ENCODE assay signal across 8 cellular contexts in genomic region chr5:139646912-139647391, GRCh38. TPM values are rescaled to one million over a fixed set of nuclear protein-coding genes. Genes with fewer than 3 reads are reported as not detected.
A peak's percentile ranks its signal among the peaks of the same experiment; 100 is the strongest.
DNase-seq lines count a peak whose midpoint lies in the region; ATAC-seq, FAIRE-seq and TF ChIP-seq lines count a peak whose summit lies in the region.

No MANE protein-coding gene starts in this region.

- H3K27ac ChIP-seq in OCI-LY1 (ENCODE audit: low read depth, low read length, poor library complexity, severe bottlenecking) (no peak overlapping the region), heart left ventricle (no peak overlapping the region), pancreas (peak overlapping the region in 2 of 4 donors; percentile 22 to 96), gastroesophageal sphincter (peak overlapping the region in 1 of 4 donors; percentile 10)

- H3K4me1 ChIP-seq in OCI-LY1 (ENCODE audit: insufficient read depth, low read length, severe bottlenecking) (peaks cover 32% of the 10 kb centered on the region), heart left ventricle (peaks cover 0 to 50% (median 27%) of the 10 kb centered on the region in 12 donors), pancreas (peaks cover 22 to 45% (median 26%) of the 10 kb centered on the region in 3 donors), gastroesophageal sphincter (peaks cover 0 to 50% (median 25%) of the 10 kb centered on the region in 3 donors)

- peaks cover 10% of the 10 kb centered on the region; the same call in 1 of the 2 replicates for H3K36me3 ChIP-seq in OCI-LY1 (ENCODE audit: insufficient read depth, low read length)
- H3K36me3 ChIP-seq in heart left ventricle, result no peaks in the 10 kb centered on the region
- H3K36me3 ChIP-seq in pancreas, result no peaks in the 10 kb centered on the region
- no peaks in the 10 kb centered on the region for H3K36me3 ChIP-seq in gastroesophageal sphincter

- H3K4me3 ChIP-seq in OCI-LY1 (ENCODE audit: low read depth, low read length, poor library complexity, severe bottlenecking) (no peak overlapping the region), heart left ventricle (peak overlapping the region in 9 of 12 donors; percentile 19 to 99 (median 95)), pancreas (peak overlapping the region in 2 of 4 donors; percentile 98 to 99), gastroesophageal sphincter (peak overlapping the region in 1 of 2 donors; percentile 90)

- H3K27me3 ChIP-seq in OCI-LY1 (ENCODE audit: insufficient read depth, low read length) (no peaks in the 10 kb centered on the region), heart left ventricle (peaks cover 0 to 9% (median 0%) of the 10 kb centered on the region in 9 donors), pancreas (no peaks in the 10 kb centered on the region), gastroesophageal sphincter (peaks cover 6% of the 10 kb centered on the region)

- no peaks in the 10 kb centered on the region for H4K20me1 ChIP-seq in OCI-LY1 (ENCODE audit: insufficient read depth, low read length)

- DNase-seq in ELF-1 (ENCODE audit: low read depth, low spot score) (peak; percentile 72), heart left ventricle (peak in 3 of 5 donors; percentile 45 to 69 (median 48)), pancreas (peak; percentile 26 to 77 (median 45))

- no peak for FAIRE-seq in pancreas (lab: Jason Lieb, UNC)

- H3K9me2 ChIP-seq in OCI-LY1 (ENCODE audit: low read depth, low read length), result no peaks in the 10 kb centered on the region

- no peaks in the 10 kb centered on the region for H3K9me3 ChIP-seq in OCI-LY1 (ENCODE audit: low read length)
- no peaks in the 10 kb centered on the region for H3K9me3 ChIP-seq in heart left ventricle
- H3K9me3 ChIP-seq in pancreas, result no peaks in the 10 kb centered on the region
- no peaks in the 10 kb centered on the region for H3K9me3 ChIP-seq in gastroesophageal sphincter

- TF ChIP-seq POLR2A in heart left ventricle (IDR thresholded peaks at IDR 0.05) (no peak), gastroesophageal sphincter (IDR thresholded peaks at IDR 0.05) (no peak)

- H3K9ac ChIP-seq in OCI-LY1 (ENCODE audit: low read length), result no peak overlapping the region

- H2AFZ ChIP-seq in OCI-LY1 (ENCODE audit: low read length), result no peak overlapping the region

- no peak for ATAC-seq in heart left ventricle
- ATAC-seq in pancreas, result no peak
- no peak for ATAC-seq in GM21619 (IDR thresholded peaks at IDR 0.05; ENCODE audit: unreplicated experiment)
- no peak for ATAC-seq in gastroesophageal sphincter
- no peak for ATAC-seq in HG03442 (IDR thresholded peaks at IDR 0.05; ENCODE audit: unreplicated experiment)
- no peak for ATAC-seq in HG03520 (IDR thresholded peaks at IDR 0.05; ENCODE audit: unreplicated experiment)

- no peak for TF ChIP-seq CTCF in OCI-LY1 (IDR thresholded peaks at IDR 0.05; ENCODE audit: low read length)
- no peak for TF ChIP-seq CTCF in heart left ventricle (IDR thresholded peaks at IDR 0.05)
- TF ChIP-seq CTCF in pancreas (IDR thresholded peaks at IDR 0.05), result no peak
- TF ChIP-seq CTCF in gastroesophageal sphincter (IDR thresholded peaks at IDR 0.05), result no peak

- peaks cover 28% of the 10 kb centered on the region for H3K79me2 ChIP-seq in OCI-LY1 (ENCODE audit: insufficient read depth, low read length)

- H3F3A ChIP-seq in OCI-LY1 (ENCODE audit: insufficient read depth, low read length), result no peaks in the 10 kb centered on the region

- 29 to 51% (median 36%) methylated on average over 22 to 23 of the region's 23 CpGs for WGBS in heart left ventricle, 4 donors
- WGBS in pancreas, 2 donors, result 21 to 23% methylated on average over 23 of the region's 23 CpGs
- WGBS in gastroesophageal sphincter (ENCODE audit: low coverage in 1 of 2), 2 donors, result 20% methylated on average over 2 of the region's 23 CpGs; no CpG with 5 or more reads in 1 of the 2 donors

- intact Hi-C loops in heart left ventricle (cut with DNase I), result no loop called here
- intact Hi-C loops in pancreas (cut with DNase I), result no loop called here

- no peak for TF ChIP-seq EP300 in gastroesophageal sphincter (IDR thresholded peaks at IDR 0.05)

- H3K4me2 ChIP-seq in OCI-LY1 (ENCODE audit: low read length), result peak overlapping the region; percentile 89; the same call in 1 of the 2 replicates

RNA-seq across cellular contexts. Expression of gene CXXC5, which starts 1.2 kb away (rescaled TPM):
- 10 to 100 TPM; 29.8 to 74.6 (median 36.3) TPM for total RNA-seq in heart left ventricle
- polyA plus RNA-seq in heart left ventricle, result 10 to 100 TPM; 32.8 to 44.5 TPM
- 10 to 100 TPM; 39.5 to 70.5 (median 45.4) TPM for total RNA-seq in pancreas
- 10 to 100 TPM; 33.0 to 36.4 TPM for polyA plus RNA-seq in pancreas
- total RNA-seq in gastroesophageal sphincter, result 10 to 100 TPM; 30.0 to 50.7 (median 35.1) TPM
